Comparison of ENCODE assay signal across 8 cellular contexts in genomic region chr13:113489549-113490495, GRCh38. TPM values are rescaled to one million over a fixed set of nuclear protein-coding genes. Genes with fewer than 3 reads are reported as not detected.
A peak's percentile ranks its signal among the peaks of the same experiment; 100 is the strongest.
DNase-seq lines count a peak whose midpoint lies in the region; ATAC-seq, FAIRE-seq and TF ChIP-seq lines count a peak whose summit lies in the region.

No MANE protein-coding gene starts in this region.

- peak; percentile 79 for DNase-seq in Right ventricle myocardium inferior (ENCODE audit: missing footprints)
- DNase-seq in cardiac septum (ENCODE audit: low spot score) = no peak
- peak; percentile 61 for DNase-seq in NCI-H526 treated with DMSO at 0.1 percent for 48 hours (lab: John Stamatoyannopoulos, UW)
- peak; percentile 20 for DNase-seq in activated T-cell treated with anti-CD3 and anti-CD28 coated beads, Interleukin-2, amount 50 U/mL, for 4 hours
- DNase-seq in foreskin fibroblast = peak; percentile 41 to 73
- DNase-seq in omental fat pad (ENCODE audit: low spot score) = no peak
- peak; percentile 58 for DNase-seq in urothelium cell line (ENCODE audit: low spot score)

- FAIRE-seq in urothelium cell line (lab: Jason Lieb, UNC) = peak; percentile 87

- H3K4me1 Mint-ChIP-seq in activated T-cell treated with anti-CD3 and anti-CD28 coated beads, Interleukin-2, amount 50 U/mL, for 4 hours (ENCODE audit: low read depth) = peaks cover 59% of the 10 kb centered on the region

- peak overlapping the region; percentile 56 to 85 for H3K4me3 ChIP-seq in foreskin fibroblast (ENCODE audit: low read depth in 1 of 2, low read length in 2 of 2)

- H3K27me3 Mint-ChIP-seq in activated T-cell treated with anti-CD3 and anti-CD28 coated beads, Interleukin-2, amount 50 U/mL, for 4 hours (ENCODE audit: low read depth) = no peaks in the 10 kb centered on the region

- peak; percentile 1 for ATAC-seq in Right ventricle myocardium inferior
- ATAC-seq in HG03039 (IDR thresholded peaks at IDR 0.05; ENCODE audit: unreplicated experiment) = peak; percentile 14
- peak; percentile 44 to 45 for ATAC-seq in activated T-cell treated with anti-CD3 and anti-CD28 coated beads, Interleukin-2, amount 50 U/mL, for 4 hours
- peak; percentile 19 for ATAC-seq in omental fat pad (ENCODE audit: low FRiP score)

- TF ChIP-seq CTCF in foreskin fibroblast (IDR thresholded peaks at IDR 0.05; ENCODE audit: low read depth, low read length) = no peak
- no peak for TF ChIP-seq CTCF in omental fat pad (IDR thresholded peaks at IDR 0.05)

- H3K9me3 Mint-ChIP-seq in activated T-cell treated with anti-CD3 and anti-CD28 coated beads, Interleukin-2, amount 50 U/mL, for 4 hours = no peaks in the 10 kb centered on the region

- intact Hi-C loops in Right ventricle myocardium inferior (cut with DNase I) = loop anchor here (2.0 to 5.0 kb wide), 3 partner anchors 29 to 57 kb away; partner anchors contain the start of gene ADPRHL1
- intact Hi-C loops in cardiac septum (cut with DNase I) = loop anchor here (5.0 kb wide), 1 partner anchor 33 kb away; no protein-coding TSS in a partner anchor

- peak overlapping the region; percentile 93 for H3K4me3 Mint-ChIP-seq in activated T-cell treated with anti-CD3 and anti-CD28 coated beads, Interleukin-2, amount 50 U/mL, for 4 hours

- peaks cover 1% of the 10 kb centered on the region for H3K36me3 Mint-ChIP-seq in activated T-cell treated with anti-CD3 and anti-CD28 coated beads, Interleukin-2, amount 50 U/mL, for 4 hours (ENCODE audit: insufficient read depth)

RNA-seq across cellular contexts. Expression of gene DCUN1D2, which starts 0.7 kb away (rescaled TPM):
- total RNA-seq in Right ventricle myocardium inferior (194 TPM), cardiac septum (134 TPM), omental fat pad (10 to 100 TPM; 10.9 to 28.4 (median 14.5) TPM)
- 10 to 100 TPM; 11.1 to 13.7 (median 12.4) TPM for total RNA-seq in activated T-cell treated with anti-CD3 and anti-CD28 coated beads, Interleukin-2, amount 50 U/mL, for 4 hours

RNA-seq across cellular contexts. Expression of gene ADPRHL1, which starts 36.5 kb away (rescaled TPM):
- total RNA-seq in Right ventricle myocardium inferior (468 TPM), cardiac septum (480 TPM), omental fat pad (1 to 10 TPM in 3 of 4 donors, under 1 TPM in 1; 0.72 to 2.7 (median 1.7) TPM)
- total RNA-seq in activated T-cell treated with anti-CD3 and anti-CD28 coated beads, Interleukin-2, amount 50 U/mL, for 4 hours = under 1 TPM; 0.54 to 0.81 (median 0.79) TPM

Comparison
In these comparisons a context has a peak if more than half of its experiments do, and no peak if none do; other contexts are left out.
1. DNase-seq: peak in Right ventricle myocardium inferior (single experiment), NCI-H526 treated with DMSO at 0.1 percent for 48 hours (single experiment), activated T-cell treated with anti-CD3 and anti-CD28 coated beads, Interleukin-2, amount 50 U/mL, for 4 hours (single experiment), foreskin fibroblast (2 of 2) and urothelium cell line (single experiment); none in cardiac septum (single experiment) and omental fat pad (single experiment).
2. RNA of gene ADPRHL1, which starts 36.5 kb away (total RNA-seq): 480 TPM in cardiac septum (single experiment) and 468 TPM in Right ventricle myocardium inferior (single experiment); 0.72 to 2.7 TPM in omental fat pad and 0.54 to 0.81 TPM in activated T-cell treated with anti-CD3 and anti-CD28 coated beads, Interleukin-2, amount 50 U/mL, for 4 hours; every median in the first group is over 100 times any median in the second.
3. Peak in every context shown above with its lines, with median percentiles within 50 percentile points of each other: ATAC-seq.